28 cellular contexts compared by ENCODE assay signal in the genomic region with DNA sequence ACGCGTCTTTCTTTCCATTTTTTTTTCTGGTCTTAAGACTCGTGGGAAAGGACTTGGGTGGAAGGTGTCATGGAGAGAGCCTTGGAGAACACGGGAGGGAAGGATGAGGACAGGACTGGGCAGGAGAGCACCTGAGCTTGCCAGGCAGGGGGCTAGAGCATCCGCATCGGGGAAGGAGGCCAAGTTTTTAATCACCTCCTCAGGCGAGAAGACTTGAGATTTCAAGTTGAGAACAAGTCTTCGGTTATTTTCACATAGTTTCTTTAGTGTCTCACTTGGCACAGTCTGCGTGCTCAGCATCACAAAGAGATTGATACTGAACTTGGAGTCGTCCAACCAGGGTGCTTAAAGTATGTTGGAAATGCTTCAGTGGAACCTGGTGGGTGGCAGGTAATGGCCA.
"Had no signal": no experiment of that assay in that cellular context is flagged by ENCODE, and none has a peak within 500 bp of the region (broad histone marks: within the 10 kb centered on the region; RNA-seq: fewer than 3 reads in every experiment).

No MANE protein-coding gene starts in this region.

- H3K9me3 Mint-ChIP-seq: activated CD4-positive, alpha-beta T cell treated with anti-CD3 and anti-CD28 coated beads, Interleukin-2, amount 10 ng/mL, durations not matched to agents 24 days and 14 days; activated naive CD8-positive, alpha-beta T cell treated with anti-CD3 and anti-CD28 coated beads, Interleukin-2, amount 50 U/mL, for 24 hours; activated T-cell treated with anti-CD3 and anti-CD28 coated beads, Interleukin-2, amount 50 U/mL, for 24 hours; memory B cell; natural killer cell; stimulated activated effector memory CD8-positive, alpha-beta T cell treated with anti-CD3 and anti-CD28 coated beads, Interleukin-12 subunit alpha, Interleukin-12 subunit beta, amount 100 ng/mL, for 72 hours; stimulated activated naive CD8-positive, alpha-beta T cell treated with anti-CD3 and anti-CD28 coated beads, Interleukin-15, Interleukin-2, amounts not matched to agents 100 ng/mL and 50 ng/mL, for 24 hours; type B pancreatic cell had no signal

- H3K4me3 ChIP-seq: coronary artery, dorsolateral prefrontal cortex, hepatocyte, sigmoid colon, uterus had no signal

- H3K27ac ChIP-seq: coronary artery, hepatocyte, neutrophil, sigmoid colon, uterus had no signal

- H3K9me3 ChIP-seq: neutrophil, sigmoid colon, uterus had no signal

- H2AFZ ChIP-seq: hepatocyte had no signal

- H3K4me2 ChIP-seq: hepatocyte had no signal

- H3K27me3 ChIP-seq: dorsolateral prefrontal cortex, hepatocyte, neutrophil, sigmoid colon, uterus had no signal

- H3K27ac Mint-ChIP-seq: activated CD4-positive, alpha-beta memory T cell treated with anti-CD3 and anti-CD28 coated beads for 36 hours; activated CD4-positive, alpha-beta T cell treated with anti-CD3 and anti-CD28 coated beads, Interleukin-2, amount 10 ng/mL, durations not matched to agents 24 days and 14 days; activated naive CD8-positive, alpha-beta T cell treated with anti-CD3 and anti-CD28 coated beads, Interleukin-2, amount 50 U/mL, for 24 hours; activated T-cell treated with anti-CD3 and anti-CD28 coated beads, Interleukin-2, amount 50 U/mL, for 24 hours; memory B cell; natural killer cell; stimulated activated effector memory CD8-positive, alpha-beta T cell treated with anti-CD3 and anti-CD28 coated beads, Interleukin-12 subunit alpha, Interleukin-12 subunit beta, amount 100 ng/mL, for 72 hours; stimulated activated naive CD8-positive, alpha-beta T cell treated with anti-CD3 and anti-CD28 coated beads, Interleukin-15, Interleukin-2, amounts not matched to agents 100 ng/mL and 50 ng/mL, for 24 hours; type B pancreatic cell had no signal

- H3K36me3 Mint-ChIP-seq: activated CD4-positive, alpha-beta memory T cell treated with anti-CD3 and anti-CD28 coated beads for 36 hours; memory B cell; natural killer cell; stimulated activated effector memory CD8-positive, alpha-beta T cell treated with anti-CD3 and anti-CD28 coated beads, Interleukin-12 subunit alpha, Interleukin-12 subunit beta, amount 100 ng/mL, for 72 hours; type B pancreatic cell had no signal

- H3K4me3 Mint-ChIP-seq: activated CD4-positive, alpha-beta memory T cell treated with anti-CD3 and anti-CD28 coated beads for 36 hours; activated CD4-positive, alpha-beta T cell treated with anti-CD3 and anti-CD28 coated beads, Interleukin-2, amount 10 ng/mL, durations not matched to agents 24 days and 14 days; activated naive CD8-positive, alpha-beta T cell treated with anti-CD3 and anti-CD28 coated beads, Interleukin-2, amount 50 U/mL, for 24 hours; activated T-cell treated with anti-CD3 and anti-CD28 coated beads, Interleukin-2, amount 50 U/mL, for 24 hours; memory B cell; natural killer cell; stimulated activated effector memory CD8-positive, alpha-beta T cell treated with anti-CD3 and anti-CD28 coated beads, Interleukin-12 subunit alpha, Interleukin-12 subunit beta, amount 100 ng/mL, for 72 hours; stimulated activated naive CD8-positive, alpha-beta T cell treated with anti-CD3 and anti-CD28 coated beads, Interleukin-15, Interleukin-2, amounts not matched to agents 100 ng/mL and 50 ng/mL, for 24 hours; type B pancreatic cell had no signal

- H3K4me1 ChIP-seq: sigmoid colon, uterus had no signal

- H3K27me3 Mint-ChIP-seq: activated CD4-positive, alpha-beta memory T cell treated with anti-CD3 and anti-CD28 coated beads for 36 hours; activated CD4-positive, alpha-beta T cell treated with anti-CD3 and anti-CD28 coated beads, Interleukin-2, amount 10 ng/mL, durations not matched to agents 24 days and 14 days; activated naive CD8-positive, alpha-beta T cell treated with anti-CD3 and anti-CD28 coated beads, Interleukin-2, amount 50 U/mL, for 24 hours; activated T-cell treated with anti-CD3 and anti-CD28 coated beads, Interleukin-2, amount 50 U/mL, for 24 hours; stimulated activated naive CD8-positive, alpha-beta T cell treated with anti-CD3 and anti-CD28 coated beads, Interleukin-15, Interleukin-2, amounts not matched to agents 100 ng/mL and 50 ng/mL, for 24 hours had no signal

- H3K4me1 Mint-ChIP-seq: activated CD4-positive, alpha-beta T cell treated with anti-CD3 and anti-CD28 coated beads, Interleukin-2, amount 10 ng/mL, durations not matched to agents 24 days and 14 days; activated naive CD8-positive, alpha-beta T cell treated with anti-CD3 and anti-CD28 coated beads, Interleukin-2, amount 50 U/mL, for 24 hours; memory B cell; stimulated activated effector memory CD8-positive, alpha-beta T cell treated with anti-CD3 and anti-CD28 coated beads, Interleukin-12 subunit alpha, Interleukin-12 subunit beta, amount 100 ng/mL, for 72 hours had no signal

- ATAC-seq: activated naive CD8-positive, alpha-beta T cell treated with anti-CD3 and anti-CD28 coated beads, Interleukin-2, amount 50 U/mL, for 24 hours; left colon; natural killer cell; stimulated activated effector memory CD8-positive, alpha-beta T cell treated with anti-CD3 and anti-CD28 coated beads, Interleukin-12 subunit alpha, Interleukin-12 subunit beta, amount 100 ng/mL, for 72 hours had no signal

- DNase-seq: activated CD4-positive, alpha-beta memory T cell treated with anti-CD3 and anti-CD28 coated beads for 36 hours; activated CD4-positive, alpha-beta T cell treated with anti-CD3 and anti-CD28 coated beads, Interleukin-2, amount 10 ng/mL, durations not matched to agents 24 days and 14 days; activated CD4-positive, CD25-positive, alpha-beta regulatory T cell treated with anti-CD3 and anti-CD28 coated beads, Interleukin-2, amount 50 U/mL, for 72 hours; activated CD8-positive, alpha-beta memory T cell treated with anti-CD3 and anti-CD28 coated beads, Interleukin-2, amount 50 U/mL, for 4 hours; activated gamma-delta T cell; activated naive CD4-positive, alpha-beta T cell treated with anti-CD3 and anti-CD28 coated beads, Interleukin-2, amount 50 U/mL, for 16 hours; activated naive CD8-positive, alpha-beta T cell treated with anti-CD3 and anti-CD28 coated beads, Interleukin-2, amount 50 U/mL, for 24 hours; activated T-cell treated with anti-CD3 and anti-CD28 coated beads, Interleukin-2, amount 50 U/mL, for 24 hours; amygdala; effector memory CD4-positive, alpha-beta T cell; foreskin fibroblast; kidney; left colon; natural killer cell; retina; sigmoid colon; small intestine; stimulated activated CD4-positive, alpha-beta T cell treated with anti-CD3 and anti-CD28 coated beads, Interleukin-4, amount 100 ng/mL, for 24 hours; T-helper 2 cell; uterus had no signal

- H3K36me3 ChIP-seq: neutrophil, sigmoid colon, uterus had no signal
